Comparison of ENCODE assay signal across 13 cellular contexts in genomic region chr6:11270030-11271027, GRCh38. TPM values are rescaled to one million over a fixed set of nuclear protein-coding genes. Genes with fewer than 3 reads are reported as not detected.
A peak's percentile ranks its signal among the peaks of the same experiment; 100 is the strongest.
DNase-seq lines count a peak whose midpoint lies in the region; ATAC-seq, FAIRE-seq and TF ChIP-seq lines count a peak whose summit lies in the region.
"Had no signal": no experiment of that assay in that cellular context is flagged by ENCODE, and none has a peak within 500 bp of the region (broad histone marks: within the 10 kb centered on the region; RNA-seq: fewer than 3 reads in every experiment).

No MANE protein-coding gene starts in this region.

- peak overlapping the region; percentile 29 for H3K9ac ChIP-seq in HUES6 (ENCODE audit: low read length)
- no peak overlapping the region for H3K9ac ChIP-seq in liver (ENCODE audit: low read depth in 1 of 2, low read length in 2 of 2)

- TF ChIP-seq CTCF in A549 (IDR thresholded peaks at IDR 0.05) (no peak), liver (IDR thresholded peaks at IDR 0.05; ENCODE audit: low read depth, low read length, missing input control) (no peak)

- H3K27ac ChIP-seq in A549 (peak overlapping the region; percentile 20 to 60; a peak in 4 of 6 replicates), HUES6 (ENCODE audit: low read depth, low read length) (no peak overlapping the region), liver (ENCODE audit: low read depth in 1 of 2, low read length in 2 of 2) (no peak overlapping the region)

- H3K4me3 ChIP-seq in A549: no peak overlapping the region
- no peak overlapping the region for H3K4me3 ChIP-seq in HUES6 (ENCODE audit: low read depth, low read length)
- no peak overlapping the region for H3K4me3 ChIP-seq in liver (ENCODE audit: low read depth in 1 of 3, low read length in 3 of 3)

- CTCF ChIA-PET in A549 (lab: Yijun Ruan, JAX): interaction anchor here (0.6 to 1.2 kb wide), 2 partner anchors 16 to 70 kb away, joined by 3 to 4 read pairs; no protein-coding TSS in a partner anchor

- ATAC-seq in A549: peak in 1 of 2 experiments; percentile 65; a peak in 3 of 6 replicates
- ATAC-seq in HG02571 (IDR thresholded peaks at IDR 0.05; ENCODE audit: unreplicated experiment): no peak
- no peak for ATAC-seq in GM18519 (IDR thresholded peaks at IDR 0.05; ENCODE audit: low FRiP score, unreplicated experiment)

- POLR2A ChIA-PET in A549 (lab: Yijun Ruan, JAX): no interaction called here

- 64% methylated on average over 12 of the region's 12 CpGs for WGBS in A549 (ENCODE audit: missing lambda C conversion rate)
- WGBS in liver: 60% methylated on average over 12 of the region's 12 CpGs

- no peaks in the 10 kb centered on the region for H3K36me3 ChIP-seq in HUES6 (ENCODE audit: control insufficient read depth, insufficient read depth, low read length)
- H3K36me3 ChIP-seq in liver (ENCODE audit: control insufficient read depth in 4 of 4, insufficient read depth in 3 of 4, low read depth in 1 of 4, low read length in 3 of 4): no peaks in the 10 kb centered on the region

- peak overlapping the region; percentile 37; the same call in 2 of the 3 replicates for H3K4me2 ChIP-seq in A549

- DNase-seq in A549 (ENCODE audit: low read depth in 1 of 2, low spot score in 1 of 2): peak in 1 of 2 experiments; percentile 59
- DNase-seq in amniotic epithelial cell (ENCODE audit: low read depth): peak; percentile 99
- DNase-seq in NCI-H1930 (lab: John Stamatoyannopoulos, UW): no peak
- no peak for DNase-seq in H54 (ENCODE audit: insufficient read length, low spot score)
- DNase-seq: activated T-cell treated with anti-CD3 and anti-CD28 coated beads for 4 hours; HFFc6; immature natural killer cell; stimulated activated CD4-positive, alpha-beta T cell treated with anti-CD3 and anti-CD28 coated beads, Interleukin-2, amount 100 ng/mL, for 24 hours; T-helper 9 cell had no signal

- no peak for TF ChIP-seq RAD21 in A549 (conservative IDR thresholded peaks at IDR 0.05 in 1 of 2, IDR thresholded peaks at IDR 0.05 in 1 of 2)
- peak; percentile 13 to 39 for TF ChIP-seq RAD21 in liver (IDR thresholded peaks at IDR 0.05)

- FAIRE-seq in A549 (lab: Jason Lieb, UNC) (no peak), H54 (lab: Jason Lieb, UNC) (no peak)

- no peak for TF ChIP-seq EP300 in A549 (IDR thresholded peaks at IDR 0.05)

- peaks cover 54% of the 10 kb centered on the region for H3K4me1 ChIP-seq in A549
- peaks cover 5% of the 10 kb centered on the region; the same call in 1 of the 2 replicates for H3K4me1 ChIP-seq in HUES6 (ENCODE audit: control insufficient read depth, insufficient read depth, low read length)
- peaks cover 2 to 12% (median 4%) of the 10 kb centered on the region in 4 donors for H3K4me1 ChIP-seq in liver (ENCODE audit: control insufficient read depth in 4 of 4, insufficient read depth in 4 of 4, low read length in 3 of 4)

- TF ChIP-seq POLR2A in A549 (IDR thresholded peaks at IDR 0.05; ENCODE audit: low read length) (no peak), H54 (IDR thresholded peaks at IDR 0.05; ENCODE audit: low read depth, low read length) (no peak)

- no peaks in the 10 kb centered on the region for H3K27me3 ChIP-seq in HUES6 (ENCODE audit: control insufficient read depth, insufficient read depth, low read length)
- no peaks in the 10 kb centered on the region for H3K27me3 ChIP-seq in liver (ENCODE audit: control insufficient read depth in 4 of 4, insufficient read depth in 4 of 4, low read length in 3 of 4)

- H3K9me3 ChIP-seq in A549 (no peaks in the 10 kb centered on the region), HUES6 (ENCODE audit: control insufficient read depth, insufficient read depth, low read depth, low read length) (no peaks in the 10 kb centered on the region), liver (ENCODE audit: control insufficient read depth in 4 of 4, low read length in 3 of 4) (no peaks in the 10 kb centered on the region)

TF ChIP-seq in A549, 52 proteins besides CTCF, POLR2A, EP300 and RAD21:
- TF ChIP-seq HOXB13 (CRISPR knock-in tag; IDR thresholded peaks at IDR 0.05; ENCODE audit: low read depth) (no peak), GATA3 (IDR thresholded peaks at IDR 0.05; ENCODE audit: borderline replicate concordance) (peak; percentile 75)

TF ChIP-seq in liver, 16 proteins besides CTCF, POLR2A, EP300 and RAD21:
- peak; percentile 39 to 40 for TF ChIP-seq HNF4A (conservative IDR thresholded peaks at IDR 0.05)
- peak; percentile 22 to 72 for TF ChIP-seq RXRA (IDR thresholded peaks at IDR 0.05)
- no peak for TF ChIP-seq GABPA (IDR thresholded peaks at IDR 0.05 in 1 of 2, conservative IDR thresholded peaks at IDR 0.05 in 1 of 2)
- peak in 1 of 2 donors; percentile 41 for TF ChIP-seq JUND (IDR thresholded peaks at IDR 0.05)
- peak; percentile 59 for TF ChIP-seq NR2F2 (IDR thresholded peaks at IDR 0.05)
- no peak for TF ChIP-seq HNF4G (IDR thresholded peaks at IDR 0.05)
- TF ChIP-seq SP1 (IDR thresholded peaks at IDR 0.05): peak; percentile 62
- TF ChIP-seq MAX (IDR thresholded peaks at IDR 0.05): no peak
- no peak for TF ChIP-seq EGR1 (IDR thresholded peaks at IDR 0.05; ENCODE audit: low read depth in 2 of 2)
- TF ChIP-seq TAF1 (conservative IDR thresholded peaks at IDR 0.05): no peak
- no peak for TF ChIP-seq FOXA2 (IDR thresholded peaks at IDR 0.05)
- no peak for TF ChIP-seq ATF3 (IDR thresholded peaks at IDR 0.05)

RNA-seq across cellular contexts. Expression of gene NEDD9, which starts 37.9 kb away (rescaled TPM):
- polyA plus RNA-seq in A549 (2011; rRNA removed) (79.6 and 82.5 TPM in 2 replicates), A549 (2017; fragmentation: RNase III; extraction: RNeasy Plus Mini Kit Qiagen cat#74134 plus additional on column Dnase treatment) (43.6 to 47.9 TPM (median 46.7 TPM) in 3 replicates), liver (10 to 100 TPM in 1 of 2 donors, 1 to 10 TPM in 1; 7.5 to 16.8 TPM)
- polyA plus RNA-seq in A549 (2012; cell fraction: cytosol; rRNA removed): 58.4 and 71.1 TPM in 2 replicates
- polyA plus RNA-seq in A549 (2012; cell fraction: nucleus; rRNA removed): 106 and 118 TPM in 2 replicates
- polyA minus RNA-seq in A549 (2011; rRNA and poly(A)+ RNA removed): 212 and 221 TPM in 2 replicates
- 10 to 100 TPM in 1 of 2 donors, 1 to 10 TPM in 1; 7.8 to 15.7 TPM for total RNA-seq in liver

Comparison
In these comparisons a context has a peak if more than half of its experiments do, and no peak if none do; other contexts are left out.
1. H3K27ac ChIP-seq: peak in A549 (2 of 2); none in HUES6 (single experiment) and liver (0 of 2).